In genomic region chr4:26860157-26860921, GRCh38 we compare ENCODE assay signal across 8 cellular contexts. TPM values are rescaled to one million over a fixed set of nuclear protein-coding genes. Genes with fewer than 3 reads are reported as not detected.
DNase-seq lines count a peak whose midpoint lies in the region; ATAC-seq and TF ChIP-seq lines count a peak whose summit lies in the region.

Gene STIM2, plus strand, starts transcription at chr4:26860841.

- H3K4me3 ChIP-seq in CD4-positive, alpha-beta memory T cell (ENCODE audit: low read length in 2 of 2), result peak within 1 kb of the TSS; percentile 88 to 94
- H3K4me3 ChIP-seq in dorsolateral prefrontal cortex (peak within 1 kb of the TSS; percentile 68 to 96 (median 85)), right lobe of liver (peak within 1 kb of the TSS; percentile 63 to 78 (median 78))

- no peaks in the 10 kb centered on the region for H3K9me3 ChIP-seq in CD4-positive, alpha-beta memory T cell (ENCODE audit: control insufficient read depth in 1 of 2, low read length in 2 of 2)
- H3K9me3 ChIP-seq in right lobe of liver, result no peaks in the 10 kb centered on the region

- intact Hi-C loops in CD4-positive, alpha-beta memory T cell (cut with micrococcal nuclease), result loop anchor here (1.0 to 10.0 kb wide), 9 partner anchors 54 to 998 kb away; partner anchors contain the start of gene SEL1L3
- intact Hi-C loops in activated CD4-positive, alpha-beta memory T cell treated with anti-CD3 and anti-CD28 coated beads for 36 hours (cut with micrococcal nuclease), result loop anchor here (1.0 to 10.0 kb wide), 6 partner anchors 114 to 1626 kb away; partner anchors contain the start of genes PI4K2B and SMIM20
- intact Hi-C loops in dorsolateral prefrontal cortex (cut with DNase I), result loop anchor here (5.0 kb wide), 3 partner anchors 132 to 278 kb away; partner anchors contain the start of gene TBC1D19 (in 1 of the 2)
- intact Hi-C loops in right lobe of liver (cut with DNase I), result no loop called here

- peak within 1 kb of the TSS; percentile 89 for H3K27ac ChIP-seq in CD4-positive, alpha-beta memory T cell (ENCODE audit: low read depth, low read length)
- H3K27ac ChIP-seq in dorsolateral prefrontal cortex (peak within 1 kb of the TSS; percentile 80 to 99 (median 96)), right lobe of liver (peak within 1 kb of the TSS; percentile 80 to 90 (median 89))

- H3K9me3 Mint-ChIP-seq in CD4-positive, alpha-beta memory T cell, result no peaks in the 10 kb centered on the region
- no peaks in the 10 kb centered on the region for H3K9me3 Mint-ChIP-seq in activated CD4-positive, alpha-beta memory T cell treated with anti-CD3 and anti-CD28 coated beads for 36 hours

- H3K36me3 Mint-ChIP-seq in CD4-positive, alpha-beta memory T cell, result peaks cover 0 to 18% of the 10 kb centered on the region in 2 donors
- peaks cover 2% of the 10 kb centered on the region for H3K36me3 Mint-ChIP-seq in activated CD4-positive, alpha-beta memory T cell treated with anti-CD3 and anti-CD28 coated beads for 36 hours

- WGBS in right lobe of liver (ENCODE audit: insufficient coverage, low coverage, low lambda C conversion rate, missing lambda C conversion rate), result 0% methylated on average over 59 of the region's 74 CpGs

- no peaks in the 10 kb centered on the region for H3K27me3 ChIP-seq in CD4-positive, alpha-beta memory T cell (ENCODE audit: insufficient read depth, low read length)
- no peaks in the 10 kb centered on the region for H3K27me3 ChIP-seq in dorsolateral prefrontal cortex
- no peaks in the 10 kb centered on the region for H3K27me3 ChIP-seq in right lobe of liver

- ATAC-seq in GM19438 (IDR thresholded peaks at IDR 0.05; ENCODE audit: low read depth, unreplicated experiment) (peak; percentile 55), HG03575 (IDR thresholded peaks at IDR 0.05; ENCODE audit: extremely low read depth, insufficient number of reproducible peaks, low FRiP score, unreplicated experiment) (peak; percentile 48), right lobe of liver (peak; percentile 79 to 92 (median 84))

- POLR2A ChIA-PET in CD4-positive, alpha-beta memory T cell (lab: Charles Lee; ENCODE audit: partially characterized antibody), result interaction anchor here (0.8 to 4.1 kb wide), 30 partner anchors 9 to 541 kb away, joined by 3 to 250 read pairs (median 7); partner anchors contain the start of gene TBC1D19
- POLR2A ChIA-PET in activated CD4-positive, alpha-beta memory T cell treated with anti-CD3 and anti-CD28 coated beads for 36 hours (lab: Charles Lee), result interaction anchor here (0.6 to 4.3 kb wide), 15 partner anchors 13 to 663 kb away, joined by 3 to 72 read pairs (median 5); partner anchors contain the start of genes RBPJ and TBC1D19

- H3K4me3 Mint-ChIP-seq in CD4-positive, alpha-beta memory T cell, result peak within 1 kb of the TSS; percentile 94 to 100 (median 98)
- peak within 1 kb of the TSS; percentile 99 for H3K4me3 Mint-ChIP-seq in activated CD4-positive, alpha-beta memory T cell treated with anti-CD3 and anti-CD28 coated beads for 36 hours

- peaks cover 43 to 81% (median 54%) of the 10 kb centered on the region in 4 donors for H3K4me1 Mint-ChIP-seq in CD4-positive, alpha-beta memory T cell
- H3K4me1 Mint-ChIP-seq in activated CD4-positive, alpha-beta memory T cell treated with anti-CD3 and anti-CD28 coated beads for 36 hours (ENCODE audit: low read depth), result peaks cover 44% of the 10 kb centered on the region

- no peaks in the 10 kb centered on the region for H3K36me3 ChIP-seq in CD4-positive, alpha-beta memory T cell (ENCODE audit: insufficient read depth, low read length)
- H3K36me3 ChIP-seq in right lobe of liver, result no peaks in the 10 kb centered on the region

- peaks cover 0 to 1% of the 10 kb centered on the region in 2 donors for H3K27me3 Mint-ChIP-seq in CD4-positive, alpha-beta memory T cell
- no peaks in the 10 kb centered on the region for H3K27me3 Mint-ChIP-seq in activated CD4-positive, alpha-beta memory T cell treated with anti-CD3 and anti-CD28 coated beads for 36 hours

- H3K27ac Mint-ChIP-seq in CD4-positive, alpha-beta memory T cell, result peak within 1 kb of the TSS; percentile 98 to 100 (median 99)
- H3K27ac Mint-ChIP-seq in activated CD4-positive, alpha-beta memory T cell treated with anti-CD3 and anti-CD28 coated beads for 36 hours, result peak within 1 kb of the TSS; percentile 94

- TF ChIP-seq POLR2A in right lobe of liver (IDR thresholded peaks at IDR 0.05), result peak; percentile 87

- peak in 42 of 56 donors; percentile 12 to 53 (median 35) for TF ChIP-seq CTCF in dorsolateral prefrontal cortex (IDR thresholded peaks at IDR 0.05 in 54 of 56, conservative IDR thresholded peaks at IDR 0.05 in 2 of 56; ENCODE audit: low read depth in 1 of 56, partially characterized antibody in 56 of 56)
- peak in 3 of 4 donors; percentile 21 to 48 (median 22) for TF ChIP-seq CTCF in right lobe of liver (IDR thresholded peaks at IDR 0.05)

- DNase-seq in CD4-positive, alpha-beta memory T cell, result peak; percentile 96 to 100 (median 99)
- DNase-seq in NCI-H82 treated with DMSO at 0.1 percent for 48 hours (lab: John Stamatoyannopoulos, UW; ENCODE audit: unreplicated experiment) (peak; percentile 88), dorsolateral prefrontal cortex (peak; percentile 92 to 99 (median 95)), right lobe of liver (peak; percentile 98)
- DNase-seq in activated CD4-positive, alpha-beta memory T cell treated with anti-CD3 and anti-CD28 coated beads for 36 hours, result peak; percentile 99
- DNase-seq in stimulated activated CD4-positive, alpha-beta T cell treated with anti-CD3 and anti-CD28 coated beads, Interleukin-4, amount 100 ng/mL, for 4 hours, result peak; percentile 97 to 98

- H3K4me1 ChIP-seq in CD4-positive, alpha-beta memory T cell (ENCODE audit: insufficient read depth, low read length), result peaks cover 61% of the 10 kb centered on the region
- H3K4me1 ChIP-seq in right lobe of liver, result peaks cover 0 to 25% (median 11%) of the 10 kb centered on the region in 4 donors

- CTCF ChIA-PET in CD4-positive, alpha-beta memory T cell (lab: Charles Lee; ENCODE audit: partially characterized antibody), result interaction anchor here (0.7 to 3.9 kb wide), 12 partner anchors 8 to 277 kb away, joined by 3 to 49 read pairs (median 3); partner anchors contain the start of gene TBC1D19
- CTCF ChIA-PET in activated CD4-positive, alpha-beta memory T cell treated with anti-CD3 and anti-CD28 coated beads for 36 hours (lab: Charles Lee), result interaction anchor here (0.7 to 3.3 kb wide), 9 partner anchors 13 to 152 kb away, joined by 3 to 25 read pairs (median 5); no protein-coding TSS in a partner anchor

RNA-seq across cellular contexts. Expression of gene STIM2, which starts in this region (rescaled TPM):
- total RNA-seq in CD4-positive, alpha-beta memory T cell, result 10 to 100 TPM; 84.6 to 91.7 TPM
- 10 to 100 TPM; 23.8 to 40.7 TPM for polyA plus RNA-seq in CD4-positive, alpha-beta memory T cell
- 10 to 100 TPM; 37.8 to 40.6 TPM for total RNA-seq in activated CD4-positive, alpha-beta memory T cell treated with anti-CD3 and anti-CD28 coated beads for 36 hours
- total RNA-seq in dorsolateral prefrontal cortex (10 to 100 TPM; 29.4 to 57.1 (median 40.5) TPM), right lobe of liver (10 to 100 TPM in 2 of 6 experiments, 1 to 10 TPM in 4; 9.1 to 14.6 (median 9.6) TPM)

Comparison
In these comparisons a context has a peak if more than half of its experiments do, and no peak if none do; other contexts are left out.
1. Peak in every context shown above with its lines: DNase-seq, ATAC-seq, H3K4me3 ChIP-seq and H3K27ac ChIP-seq.
2. intact Hi-C loops: an anchor here in CD4-positive, alpha-beta memory T cell (1.0 to 10.0 kb wide), activated CD4-positive, alpha-beta memory T cell treated with anti-CD3 and anti-CD28 coated beads for 36 hours (1.0 to 10.0 kb wide) and dorsolateral prefrontal cortex (5.0 kb wide); none called in right lobe of liver.